ENCODE assay signal across 1 cellular context in genomic region chr9:19174127-19174921, GRCh38.
TF ChIP-seq lines count a peak whose summit lies in the region.

No MANE protein-coding gene starts in this region.

TF ChIP-seq in HepG2, 621 proteins besides CTCF, POLR2A, EP300 and RAD21 (continued from another document):
- TF ChIP-seq FOXA3 (CRISPR knock-in tag; IDR thresholded peaks at IDR 0.05) = peak; percentile 6; the same call in 1 of the 2 replicates
- TF ChIP-seq TFDP1 (CRISPR knock-in tag; IDR thresholded peaks at IDR 0.05; ENCODE audit: borderline replicate concordance) = no peak
- 0 out of 2 replicates have a peak, but pooled peaks have one; percentile 48 for TF ChIP-seq NBN (conservative IDR thresholded peaks at IDR 0.05)
TF ChIP-seq in HepG2: peak in this region for 40.
